In genomic region chr2:84800194-84800805, GRCh38 we compare ENCODE assay signal across 10 cellular contexts.
DNase-seq lines count a peak whose midpoint lies in the region; ATAC-seq and TF ChIP-seq lines count a peak whose summit lies in the region.
"Had no signal": no experiment of that assay in that cellular context is flagged by ENCODE, and none has a peak within 500 bp of the region (broad histone marks: within the 10 kb centered on the region; RNA-seq: fewer than 3 reads in every experiment).

No MANE protein-coding gene starts in this region.

- no peaks in the 10 kb centered on the region for H3K36me3 ChIP-seq in tibial nerve

- H3K27ac Mint-ChIP-seq in effector memory CD8-positive, alpha-beta T cell = peak overlapping the region; percentile 72 to 80

- peaks cover 0 to 3% (median 0%) of the 10 kb centered on the region in 4 donors for H3K9me3 ChIP-seq in tibial nerve

- no peak for TF ChIP-seq CTCF in tibial nerve (IDR thresholded peaks at IDR 0.05)

- H3K27me3 ChIP-seq in tibial nerve = no peaks in the 10 kb centered on the region

- ATAC-seq in GM18520 (IDR thresholded peaks at IDR 0.05; ENCODE audit: unreplicated experiment) (peak; percentile 77), GM21423 (IDR thresholded peaks at IDR 0.05; ENCODE audit: unreplicated experiment) (peak; percentile 75), HG03108 (IDR thresholded peaks at IDR 0.05; ENCODE audit: unreplicated experiment) (peak; percentile 87)
- no peak for ATAC-seq in effector memory CD8-positive, alpha-beta T cell (replicated peaks)
- ATAC-seq: K562 had no signal

- no peak for DNase-seq in effector memory CD8-positive, alpha-beta T cell
- DNase-seq in T1000 (lab: John Stamatoyannopoulos, UW) (no peak), NCI-H1417 treated with DMSO at 0.1 percent for 48 hours (lab: John Stamatoyannopoulos, UW) (no peak), tibial nerve (ENCODE audit: low spot score in 2 of 2) (no peak)
- DNase-seq: foreskin melanocyte had no signal

- TF ChIP-seq EP300 in tibial nerve (IDR thresholded peaks at IDR 0.05) = no peak

- peaks cover 17% of the 10 kb centered on the region in 2 donors for H3K4me1 Mint-ChIP-seq in effector memory CD8-positive, alpha-beta T cell (ENCODE audit: low read depth in 2 of 2)

- no peaks in the 10 kb centered on the region for H3K36me3 Mint-ChIP-seq in effector memory CD8-positive, alpha-beta T cell (ENCODE audit: insufficient read depth)

- H3K27me3 Mint-ChIP-seq in effector memory CD8-positive, alpha-beta T cell = no peaks in the 10 kb centered on the region

- no peaks in the 10 kb centered on the region for H3K4me1 ChIP-seq in tibial nerve

- no peak overlapping the region for H3K4me3 ChIP-seq in tibial nerve
- H3K4me3 ChIP-seq: K562, lung had no signal

- TF ChIP-seq POLR2A in tibial nerve (IDR thresholded peaks at IDR 0.05) = no peak

- no peaks in the 10 kb centered on the region for H3K9me3 Mint-ChIP-seq in effector memory CD8-positive, alpha-beta T cell

- WGBS in tibial nerve, 2 donors = 59 to 86% methylated on average over 1 of the region's 1 CpG

- H3K27ac ChIP-seq in tibial nerve = no peak overlapping the region

- H3K4me3 Mint-ChIP-seq in effector memory CD8-positive, alpha-beta T cell = peak overlapping the region; percentile 35 to 52
